Comparison of ENCODE assay signal across 31 cellular contexts in the genomic region with DNA sequence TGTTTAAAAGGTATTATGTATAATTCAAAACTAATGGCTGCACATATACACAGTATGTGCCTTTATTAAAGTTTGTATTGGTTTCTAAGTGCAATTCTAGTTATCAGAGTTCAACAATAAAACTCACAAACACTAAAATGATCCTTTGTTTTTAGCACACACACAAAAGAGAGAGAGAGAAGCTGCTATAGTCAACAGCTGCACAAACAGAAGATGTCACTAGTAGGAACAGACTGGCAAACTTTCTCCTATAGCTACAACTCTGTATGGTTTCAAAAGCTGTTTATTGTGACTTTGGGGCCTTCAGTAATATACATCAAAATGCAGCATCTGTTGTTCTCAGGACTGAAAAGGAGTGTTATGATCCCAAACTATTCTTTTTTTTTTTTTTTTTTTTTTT. TPM values are rescaled to one million over a fixed set of nuclear protein-coding genes. Genes with fewer than 3 reads are reported as not detected.
DNase-seq lines count a peak whose midpoint lies in the region; TF ChIP-seq lines count a peak whose summit lies in the region.
"Had no signal": no experiment of that assay in that cellular context is flagged by ENCODE, and none has a peak within 500 bp of the region (broad histone marks: within the 10 kb centered on the region; RNA-seq: fewer than 3 reads in every experiment).

No MANE protein-coding gene starts in this region.

- POLR2A ChIA-PET in HEK293 (lab: Yijun Ruan, JAX): no interaction called here
- POLR2A ChIA-PET in RWPE1 (lab: Yijun Ruan, JAX; ENCODE audit: low non-redundant PET): no interaction called here

- H3K36me3 ChIP-seq in HEK293 (ENCODE audit: control insufficient read depth in 2 of 2, insufficient read depth in 1 of 2, low read length in 2 of 2): peaks cover 0 to 13% of the 10 kb centered on the region in 2 experiments; a peak in 2 of 3 replicates
- peaks cover 3% of the 10 kb centered on the region; the same call in 1 of the 2 replicates for H3K36me3 ChIP-seq in SJCRH30
- H3K36me3 ChIP-seq: colonic mucosa, HAP-1 had no signal

- H3K9me3 ChIP-seq in HEK293 (ENCODE audit: control insufficient read depth, insufficient read depth, low read depth, low read length): no peaks in the 10 kb centered on the region
- H3K9me3 ChIP-seq in SJCRH30 (replicated peaks): no peaks in the 10 kb centered on the region
- H3K9me3 ChIP-seq: ascending aorta, colonic mucosa, HAP-1, left lung, neutrophil, sigmoid colon, SJSA1, thoracic aorta, vagina had no signal

- CTCF ChIA-PET in HEK293 (lab: Yijun Ruan, JAX): interaction anchor here (0.6 kb wide), 1 partner anchor 105 kb away, joined by 3 read pairs; no protein-coding TSS in a partner anchor
- CTCF ChIA-PET in RWPE1 (lab: Yijun Ruan, JAX): no interaction called here

- no peak overlapping the region for H3K4me3 ChIP-seq in HEK293 (ENCODE audit: low read depth, low read length)
- no peak overlapping the region for H3K4me3 ChIP-seq in SJCRH30
- H3K4me3 ChIP-seq: ascending aorta, colonic mucosa, HAP-1, left lung, sigmoid colon, SJSA1, thoracic aorta, vagina had no signal

- DNase-seq in SJCRH30 (peak; percentile 19 to 71), medulla oblongata (ENCODE audit: extremely low spot score) (peak; percentile 74), substantia nigra (lab: John Stamatoyannopoulos, UW) (peak in 1 of 49 donors; percentile 35), HUDEP-2 (lab: John Stamatoyannopoulos, UW; ENCODE audit: unreplicated experiment in 76 of 76) (no peak), RWPE1 (ENCODE audit: low spot score) (no peak)
- no peak for DNase-seq in stimulated activated CD4-positive, alpha-beta T cell treated with anti-CD3 and anti-CD28 coated beads, Interleukin-4, amount 100 ng/mL, for 4 hours
- DNase-seq: activated CD4-positive, alpha-beta T cell treated with anti-CD3 and anti-CD28 coated beads, Interleukin-2, amount 50 U/mL, for 1 hour; activated gamma-delta T cell; activated naive CD8-positive, alpha-beta T cell treated with anti-CD3 and anti-CD28 coated beads, Interleukin-2, amount 10 ng/mL, durations not matched to agents 7 days and 5 days; activated T-cell treated with anti-CD3 and anti-CD28 coated beads, Interleukin-2, amount 50 U/mL, for 24 hours; colonic mucosa; DMS153; effector memory CD8-positive, alpha-beta T cell; Karpas-422; left lung; mesenchymal stem cell; MV-4-11; NCI-H1436; NCI-H2081; NCI-H2227 treated with DMSO at 0.1 percent for 48 hours; NCI-H774; sigmoid colon; stimulated activated naive CD4-positive, alpha-beta T cell treated with Interleukin-2 at 50 U/mL for 16 hours; T-cell had no signal

- H3K4me1 ChIP-seq in HEK293 (ENCODE audit: control insufficient read depth, insufficient read depth, low read length): peaks cover 13% of the 10 kb centered on the region; the same call in 1 of the 2 replicates
- H3K4me1 ChIP-seq in SJCRH30: peaks cover 42% of the 10 kb centered on the region
- H3K4me1 ChIP-seq: colonic mucosa had no signal

- H3K27ac ChIP-seq in HEK293 (ENCODE audit: extremely low read depth, low read depth, low read length): no peak overlapping the region
- H3K27ac ChIP-seq in SJCRH30: peak overlapping the region; percentile 61
- H3K27ac ChIP-seq in substantia nigra (ENCODE audit: low read depth, low read length, poor library complexity, severe bottlenecking): peak overlapping the region; percentile 79
- no peak overlapping the region for H3K27ac ChIP-seq in RWPE1
- H3K27ac ChIP-seq: ascending aorta, colonic mucosa, left lung, neutrophil, sigmoid colon, SJSA1, thoracic aorta, vagina had no signal

- no peaks in the 10 kb centered on the region for H3K27me3 ChIP-seq in SJCRH30
- H3K27me3 ChIP-seq: ascending aorta, colonic mucosa, left lung, neutrophil, sigmoid colon, SJSA1, vagina had no signal

- TF ChIP-seq CTCF in HEK293 (tag by site-specific recombination; IDR thresholded peaks at IDR 0.05) (no peak), RWPE1 (conservative IDR thresholded peaks at IDR 0.05; ENCODE audit: low read depth) (no peak)

TF ChIP-seq in HEK293, 187 proteins besides CTCF, POLR2A, EP300 and RAD21:
- TF ChIP-seq, protein P1, sequence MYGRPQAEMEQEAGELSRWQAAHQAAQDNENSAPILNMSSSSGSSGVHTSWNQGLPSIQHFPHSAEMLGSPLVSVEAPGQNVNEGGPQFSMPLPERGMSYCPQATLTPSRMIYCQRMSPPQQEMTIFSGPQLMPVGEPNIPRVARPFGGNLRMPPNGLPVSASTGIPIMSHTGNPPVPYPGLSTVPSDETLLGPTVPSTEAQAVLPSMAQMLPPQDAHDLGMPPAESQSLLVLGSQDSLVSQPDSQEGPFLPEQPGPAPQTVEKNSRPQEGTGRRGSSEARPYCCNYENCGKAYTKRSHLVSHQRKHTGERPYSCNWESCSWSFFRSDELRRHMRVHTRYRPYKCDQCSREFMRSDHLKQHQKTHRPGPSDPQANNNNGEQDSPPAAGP (tag by site-specific recombination; IDR thresholded peaks at IDR 0.05): no peak
- TF ChIP-seq PRDM1 (tag by site-specific recombination; IDR thresholded peaks at IDR 0.05): 0 out of 2 replicates have a peak, but pooled peaks have one; percentile 14
- TF ChIP-seq, protein P2, sequence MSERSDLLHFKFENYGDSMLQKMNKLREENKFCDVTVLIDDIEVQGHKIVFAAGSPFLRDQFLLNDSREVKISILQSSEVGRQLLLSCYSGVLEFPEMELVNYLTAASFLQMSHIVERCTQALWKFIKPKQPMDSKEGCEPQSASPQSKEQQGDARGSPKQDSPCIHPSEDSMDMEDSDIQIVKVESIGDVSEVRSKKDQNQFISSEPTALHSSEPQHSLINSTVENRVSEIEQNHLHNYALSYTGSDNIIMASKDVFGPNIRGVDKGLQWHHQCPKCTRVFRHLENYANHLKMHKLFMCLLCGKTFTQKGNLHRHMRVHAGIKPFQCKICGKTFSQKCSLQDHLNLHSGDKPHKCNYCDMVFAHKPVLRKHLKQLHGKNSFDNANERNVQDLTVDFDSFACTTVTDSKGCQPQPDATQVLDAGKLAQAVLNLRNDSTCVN (tag by site-specific recombination; optimal IDR thresholded peaks at IDR 0.05): no peak
- TF ChIP-seq, protein P3, sequence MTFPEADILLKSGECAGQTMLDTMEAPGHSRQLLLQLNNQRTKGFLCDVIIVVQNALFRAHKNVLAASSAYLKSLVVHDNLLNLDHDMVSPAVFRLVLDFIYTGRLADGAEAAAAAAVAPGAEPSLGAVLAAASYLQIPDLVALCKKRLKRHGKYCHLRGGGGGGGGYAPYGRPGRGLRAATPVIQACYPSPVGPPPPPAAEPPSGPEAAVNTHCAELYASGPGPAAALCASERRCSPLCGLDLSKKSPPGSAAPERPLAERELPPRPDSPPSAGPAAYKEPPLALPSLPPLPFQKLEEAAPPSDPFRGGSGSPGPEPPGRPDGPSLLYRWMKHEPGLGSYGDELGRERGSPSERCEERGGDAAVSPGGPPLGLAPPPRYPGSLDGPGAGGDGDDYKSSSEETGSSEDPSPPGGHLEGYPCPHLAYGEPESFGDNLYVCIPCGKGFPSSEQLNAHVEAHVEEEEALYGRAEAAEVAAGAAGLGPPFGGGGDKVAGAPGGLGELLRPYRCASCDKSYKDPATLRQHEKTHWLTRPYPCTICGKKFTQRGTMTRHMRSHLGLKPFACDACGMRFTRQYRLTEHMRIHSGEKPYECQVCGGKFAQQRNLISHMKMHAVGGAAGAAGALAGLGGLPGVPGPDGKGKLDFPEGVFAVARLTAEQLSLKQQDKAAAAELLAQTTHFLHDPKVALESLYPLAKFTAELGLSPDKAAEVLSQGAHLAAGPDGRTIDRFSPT (tag by site-specific recombination; IDR thresholded peaks at IDR 0.05): no peak

RNA-seq across cellular contexts. Expression of a gene that starts 6.1 kb away (rescaled TPM):
- 19.3 and 23.5 TPM in 2 replicates for total RNA-seq in SJCRH30 (2014; rRNA removed; shearing (Covaris generic))

Comparison
In these comparisons a context has a peak if more than half of its experiments do, and no peak if none do; other contexts are left out.
1. H3K27ac ChIP-seq: peak in SJCRH30 (single experiment) and substantia nigra (single experiment); none in HEK293 (single experiment) and RWPE1 (single experiment).
2. DNase-seq: peak in SJCRH30 (2 of 2) and medulla oblongata (single experiment); none in HUDEP-2 (0 of 76), stimulated activated CD4-positive, alpha-beta T cell treated with anti-CD3 and anti-CD28 coated beads, Interleukin-4, amount 100 ng/mL, for 4 hours (0 of 2) and RWPE1 (single experiment).